8 cellular contexts compared by ENCODE assay signal in genomic region chrX:107627792-107628661, GRCh38. TPM values are rescaled to one million over a fixed set of nuclear protein-coding genes. Genes with fewer than 3 reads are reported as not detected.
DNase-seq lines count a peak whose midpoint lies in the region; ATAC-seq and TF ChIP-seq lines count a peak whose summit lies in the region.

Gene PRPS1 (plus strand): TSS chrX:107628510. CDS start chrX:107628629, 119 bp downstream.

- peaks cover 15% of the 10 kb centered on the region for H3K9me3 Mint-ChIP-seq in chondrocyte (ENCODE audit: low read depth)

- DNase-seq in AML-193 (lab: John Stamatoyannopoulos, UW) (peak; percentile 87 to 88), NCI-H510A treated with DMSO at 0.1 percent for 48 hours (lab: John Stamatoyannopoulos, UW) (peak; percentile 92), chondrocyte (ENCODE audit: low spot score) (peak; percentile 94), kidney epithelial cell (ENCODE audit: low read depth) (peak; percentile 79)
- peak; percentile 76 to 78 for DNase-seq in activated CD4-positive, alpha-beta T cell treated with anti-CD3 and anti-CD28 coated beads for 24 hours (ENCODE audit: low read depth in 2 of 2)
- DNase-seq in stimulated activated CD4-positive, alpha-beta T cell treated with anti-CD3 and anti-CD28 coated beads, Interleukin-1b, Interleukin-23, amount 100 ng/mL, for 1 hour (ENCODE audit: low read depth in 2 of 2): peak; percentile 68 to 74

- ATAC-seq in HG03439 (IDR thresholded peaks at IDR 0.05; ENCODE audit: unreplicated experiment): peak; percentile 99

- TF ChIP-seq POLR2A in GM19193 (IDR thresholded peaks at IDR 0.05; ENCODE audit: extremely low read depth, insufficient read depth, insufficient read length): peak; percentile 76

- peaks cover 26% of the 10 kb centered on the region for H3K4me1 Mint-ChIP-seq in chondrocyte (ENCODE audit: low read depth)

- H3K27me3 ChIP-seq in kidney epithelial cell (ENCODE audit: control insufficient read depth, insufficient read depth, low read length): no peaks in the 10 kb centered on the region

- peak within 1 kb of the TSS; percentile 78 for H3K4me3 ChIP-seq in kidney epithelial cell (ENCODE audit: low read depth, low read length)

- no peaks in the 10 kb centered on the region for H3K36me3 Mint-ChIP-seq in chondrocyte (ENCODE audit: low read depth)

- H3K4me3 Mint-ChIP-seq in chondrocyte (ENCODE audit: unreplicated experiment): peak within 1 kb of the TSS; percentile 82

- TF ChIP-seq CTCF in chondrocyte (IDR thresholded peaks at IDR 0.05) (peak; percentile 6), kidney epithelial cell (IDR thresholded peaks at IDR 0.05; ENCODE audit: insufficient read depth, low read length, poor library complexity, severe bottlenecking) (no peak)

- H3K27ac Mint-ChIP-seq in chondrocyte (ENCODE audit: unreplicated experiment): peak within 1 kb of the TSS; percentile 88

- no peaks in the 10 kb centered on the region for H3K27me3 Mint-ChIP-seq in chondrocyte (ENCODE audit: low read depth)

- no peaks in the 10 kb centered on the region for H3K36me3 ChIP-seq in kidney epithelial cell (ENCODE audit: control insufficient read depth, insufficient read depth, low read length)

RNA-seq across cellular contexts. Expression of gene PRPS1, which starts in this region (rescaled TPM):
- total RNA-seq in chondrocyte (30.5 to 40.6 TPM (median 31.6 TPM) in 3 replicates), kidney epithelial cell (12.5 and 22.4 TPM in 2 replicates)

Comparison
In these comparisons a context has a peak if more than half of its experiments do, and no peak if none do; other contexts are left out.
1. Peak in every context shown above with its lines: DNase-seq, ATAC-seq and H3K4me3 ChIP-seq.